In genomic region chr11:57474017-57474750, GRCh38 we compare ENCODE assay signal across 11 cellular contexts. TPM values are rescaled to one million over a fixed set of nuclear protein-coding genes. Genes with fewer than 3 reads are reported as not detected.
A peak's percentile ranks its signal among the peaks of the same experiment; 100 is the strongest.
DNase-seq lines count a peak whose midpoint lies in the region; ATAC-seq, FAIRE-seq and TF ChIP-seq lines count a peak whose summit lies in the region.
"Had no signal": no experiment of that assay in that cellular context is flagged by ENCODE, and none has a peak within 500 bp of the region (broad histone marks: within the 10 kb centered on the region; RNA-seq: fewer than 3 reads in every experiment).

No MANE protein-coding gene starts in this region.

- H3K4me3 ChIP-seq in K562: no peak overlapping the region
- H3K4me3 ChIP-seq in suprapubic skin: no peak overlapping the region
- H3K4me3 ChIP-seq: SJCRH30 had no signal

- H3K9ac ChIP-seq in K562 (ENCODE audit: insufficient read depth in 1 of 2, low read depth in 2 of 2, low read length in 2 of 2): peak overlapping the region in 1 of 2 experiments; percentile 75; a peak in 2 of 4 replicates

- no peak overlapping the region for H2AFZ ChIP-seq in K562 (ENCODE audit: low read depth, low read length)

- peaks cover 0 to 1% (median 0%) of the 10 kb centered on the region in 7 donors for H3K9me3 Mint-ChIP-seq in CD14-positive monocyte

- H3K27ac ChIP-seq in K562 (ENCODE audit: extremely low read depth, low read depth, low read length) (no peak overlapping the region), suprapubic skin (no peak overlapping the region)
- H3K27ac ChIP-seq: SJCRH30 had no signal

- no peaks in the 10 kb centered on the region; the same call in 1 of the 2 replicates for H4K20me1 ChIP-seq in K562 (replicated peaks; ENCODE audit: control insufficient read depth, insufficient read depth, low read length)

- in situ Hi-C loops in K562 (cut with MboI): no loop called here

- H3K27ac Mint-ChIP-seq in CD14-positive monocyte: peak overlapping the region; percentile 37 to 90 (median 69)

- H3K9me3 ChIP-seq in K562 (replicated peaks; ENCODE audit: control insufficient read depth, insufficient read depth, low read depth, low read length) (no peaks in the 10 kb centered on the region), suprapubic skin (no peaks in the 10 kb centered on the region)
- H3K9me3 ChIP-seq: SJCRH30 had no signal

- H3K27me3 ChIP-seq in K562 (ENCODE audit: control insufficient read depth in 2 of 2, insufficient read depth in 2 of 2, low read length in 2 of 2) (no peaks in the 10 kb centered on the region), suprapubic skin (no peaks in the 10 kb centered on the region)

- POLR2A ChIA-PET in K562 (lab: Yijun Ruan, JAX): interaction anchor here (0.7 to 1.3 kb wide), 4 partner anchors 10 to 163 kb away, joined by 3 to 6 read pairs (median 4); no protein-coding TSS in a partner anchor

- H3K36me3 ChIP-seq in K562 (ENCODE audit: control insufficient read depth, insufficient read depth, low read length) (peaks cover 3% of the 10 kb centered on the region; the same call in 1 of the 3 replicates), suprapubic skin (no peaks in the 10 kb centered on the region)
- H3K36me3 ChIP-seq: SJCRH30 had no signal

- no peaks in the 10 kb centered on the region for H3K79me2 ChIP-seq in K562 (ENCODE audit: control insufficient read depth, insufficient read depth, low read length)

- DNase-seq in CD14-positive monocyte (ENCODE audit: low spot score) (no peak), NCI-H226 (peak; percentile 69), K562 (ENCODE audit: extremely low read depth in 1 of 4, low spot score in 3 of 4) (peak; percentile 34 to 42 (median 36)), suprapubic skin (ENCODE audit: low spot score in 2 of 2) (no peak), NCI-H2196 treated with DMSO at 0.1 percent for 48 hours (lab: John Stamatoyannopoulos, UW; ENCODE audit: unreplicated experiment) (no peak), epidermal melanocyte (ENCODE audit: insufficient read length, low spot score) (no peak)
- DNase-seq: retina, SJCRH30 had no signal

- CTCF ChIA-PET in K562 (lab: Yijun Ruan, JAX; ENCODE audit: low intra/inter-chr PET ratio): no interaction called here

- H3K36me3 Mint-ChIP-seq in CD14-positive monocyte: peaks cover 0 to 7% of the 10 kb centered on the region in 2 donors

- H3K4me3 Mint-ChIP-seq in CD14-positive monocyte: peak overlapping the region; percentile 68 to 72

- TF ChIP-seq CTCF in CD14-positive monocyte (IDR thresholded peaks at IDR 0.05): no peak
- TF ChIP-seq CTCF in K562 (IDR thresholded peaks at IDR 0.05 in 2 of 3, conservative IDR thresholded peaks at IDR 0.05 in 1 of 3; ENCODE audit: insufficient read depth in 2 of 3, low read depth in 1 of 3, low read length in 3 of 3): no peak
- TF ChIP-seq CTCF in suprapubic skin (IDR thresholded peaks at IDR 0.05): no peak

- ATAC-seq in GM21423 (IDR thresholded peaks at IDR 0.05; ENCODE audit: unreplicated experiment) (peak; percentile 54), K562 (peak; percentile 45), HG02840 (IDR thresholded peaks at IDR 0.05; ENCODE audit: low FRiP score, unreplicated experiment) (no peak)

- H3K4me1 ChIP-seq in K562 (replicated peaks in 1 of 2; ENCODE audit: control insufficient read depth in 2 of 2, insufficient read depth in 2 of 2, low read length in 2 of 2): peaks cover 23 to 30% of the 10 kb centered on the region in 2 experiments
- peaks cover 23% of the 10 kb centered on the region for H3K4me1 ChIP-seq in suprapubic skin
- H3K4me1 ChIP-seq: SJCRH30 had no signal

- peaks cover 10 to 17% (median 12%) of the 10 kb centered on the region in 3 donors for H3K27me3 Mint-ChIP-seq in CD14-positive monocyte (ENCODE audit: low read depth in 3 of 3)

- FAIRE-seq in K562 (lab: Jason Lieb, UNC): no peak
- FAIRE-seq: urothelium cell line had no signal

- intact Hi-C loops in CD14-positive monocyte (cut with micrococcal nuclease): no loop called here
- intact Hi-C loops in K562 (cut with micrococcal nuclease): no loop called here

- no peak for TF ChIP-seq EP300 in K562 (IDR thresholded peaks at IDR 0.05; ENCODE audit: low read length)
- TF ChIP-seq EP300 in suprapubic skin (IDR thresholded peaks at IDR 0.05): no peak

- no peaks in the 10 kb centered on the region for H3K9me1 ChIP-seq in K562 (ENCODE audit: control insufficient read depth, insufficient read depth, low read length)

- no TSS peak for BruUV-seq in K562 (replicated peaks; lab: Mats Ljungman, UMichigan)

- 24% methylated on average over 9 of the region's 9 CpGs for WGBS in K562 (ENCODE audit: insufficient coverage, low coverage, missing lambda C conversion rate)
- 46% methylated on average over 9 of the region's 9 CpGs for WGBS in suprapubic skin

- no peak overlapping the region for H3K4me2 ChIP-seq in K562 (ENCODE audit: insufficient read depth, low read length)

- TF ChIP-seq POLR2A in K562 (conservative IDR thresholded peaks at IDR 0.05) (no peak), suprapubic skin (IDR thresholded peaks at IDR 0.05) (no peak)

- no peak for TF ChIP-seq RAD21 in K562 (CRISPR knock-in tag; conservative IDR thresholded peaks at IDR 0.05 in 1 of 2, IDR thresholded peaks at IDR 0.05 in 1 of 2)

- peaks cover 42% of the 10 kb centered on the region for H3K4me1 Mint-ChIP-seq in CD14-positive monocyte

RNA-seq across cellular contexts. Expression of gene RTN4RL2, which starts 13.9 kb away (rescaled TPM):
- polyA plus RNA-seq in CD14-positive monocyte (under 1 TPM; 0.40 to 0.53 TPM), K562 (2011; rRNA removed) (0.06 and 0.30 TPM in 2 replicates), K562 (2014; fragmentation: Illumina TruSeq; extraction: Trizol) (0.34 and 1.1 TPM in 2 replicates), K562 (2014; fragmentation: Nextera tagmentation; extraction: Ambion mirVana) (not detected), K562 (2014; rRNA removed) (0.69 and 0.82 TPM in 2 replicates)
- total RNA-seq in K562 (2011; cell fraction: chromatin; rRNA removed; ENCODE audit: low replicate concordance): not detected in 2 replicates
- 0.50 and 0.53 TPM in 2 replicates for total RNA-seq in K562 (2011; cell fraction: nucleolus; rRNA removed)
- total RNA-seq in K562 (2011; cell fraction: nucleoplasm; rRNA removed): 0.46 and 1.2 TPM in 2 replicates
- total RNA-seq in K562 (2014; rRNA removed) (0.29 TPM in 1 of 2 replicates, not detected in the other), K562 (2014; rRNA removed; fragmentation: Illumina TruSeq; extraction: Trizol) (not detected in 2 replicates), K562 (2015; rRNA removed; fragmentation: Illumina TruSeq; extraction: Trizol) (0.07 TPM in 1 of 2 replicates, not detected in the other), K562 (2021) (1.8 and 1.9 TPM in 2 replicates), suprapubic skin (1 to 10 TPM in 3 of 4 donors, under 1 TPM in 1; 0.64 to 4.8 (median 3.2) TPM)
- polyA plus RNA-seq in K562 (2011; cell fraction: cytosol; rRNA removed): 0.07 and 0.21 TPM in 2 replicates
- polyA plus RNA-seq in K562 (2011; cell fraction: nucleus; rRNA removed): 0.25 and 0.47 TPM in 2 replicates
- polyA plus RNA-seq in K562 (2012): 1.5 and 5.3 TPM in 2 replicates
- polyA minus RNA-seq in K562 (2011; rRNA and poly(A)+ RNA removed): not detected in 2 replicates
- polyA minus RNA-seq in K562 (2011; cell fraction: cytosol; rRNA and poly(A)+ RNA removed): not detected in 2 replicates
- 0.54 TPM in 1 of 2 replicates, not detected in the other for polyA minus RNA-seq in K562 (2011; cell fraction: nucleus; rRNA and poly(A)+ RNA removed)

RNA-seq across cellular contexts. Expression of gene SLC43A1, which starts 41.3 kb away (rescaled TPM):
- polyA plus RNA-seq in CD14-positive monocyte (1 to 10 TPM; 5.4 to 5.8 TPM), K562 (2011; rRNA removed) (24.6 and 30.6 TPM in 2 replicates), K562 (2014; fragmentation: Illumina TruSeq; extraction: Trizol) (33.4 and 37.3 TPM in 2 replicates), K562 (2014; fragmentation: Nextera tagmentation; extraction: Ambion mirVana) (1 to 10 TPM; 2.6 to 3.8 TPM), K562 (2014; rRNA removed) (29.9 and 30.6 TPM in 2 replicates)
- total RNA-seq in K562 (2011; cell fraction: chromatin; rRNA removed; ENCODE audit: low replicate concordance): 70.0 and 187 TPM in 2 replicates
- 140 and 142 TPM in 2 replicates for total RNA-seq in K562 (2011; cell fraction: nucleolus; rRNA removed)
- total RNA-seq in K562 (2011; cell fraction: nucleoplasm; rRNA removed): 97.5 and 106 TPM in 2 replicates
- total RNA-seq in K562 (2014; rRNA removed) (32.0 and 36.4 TPM in 2 replicates), K562 (2014; rRNA removed; fragmentation: Illumina TruSeq; extraction: Trizol) (14.8 and 17.3 TPM in 2 replicates), K562 (2015; rRNA removed; fragmentation: Illumina TruSeq; extraction: Trizol) (16.1 and 17.8 TPM in 2 replicates), K562 (2021) (41.8 and 42.9 TPM in 2 replicates), suprapubic skin (10 to 100 TPM; 13.8 to 48.8 (median 22.3) TPM)
- 32.9 and 51.5 TPM in 2 replicates for polyA plus RNA-seq in K562 (2011; cell fraction: cytosol; rRNA removed)
- polyA plus RNA-seq in K562 (2011; cell fraction: nucleus; rRNA removed): 72.6 and 94.2 TPM in 2 replicates
- 24.9 and 86.3 TPM in 2 replicates for polyA plus RNA-seq in K562 (2012)
- 23.7 and 32.9 TPM in 2 replicates for polyA minus RNA-seq in K562 (2011; rRNA and poly(A)+ RNA removed)
- polyA minus RNA-seq in K562 (2011; cell fraction: cytosol; rRNA and poly(A)+ RNA removed): 24.3 and 29.1 TPM in 2 replicates
- polyA minus RNA-seq in K562 (2011; cell fraction: nucleus; rRNA and poly(A)+ RNA removed): 38.5 and 48.2 TPM in 2 replicates

RNA-seq across cellular contexts. Expression of gene SLC43A3, which starts 47.3 kb away (rescaled TPM):
- polyA plus RNA-seq in CD14-positive monocyte: 100 to 1,000 TPM; 109 to 116 TPM
- total RNA-seq in K562 (2011; cell fraction: chromatin; rRNA removed; ENCODE audit: low replicate concordance): 241 and 427 TPM in 2 replicates
- 393 and 402 TPM in 2 replicates for total RNA-seq in K562 (2011; cell fraction: nucleolus; rRNA removed)
- 340 and 369 TPM in 2 replicates for total RNA-seq in K562 (2011; cell fraction: nucleoplasm; rRNA removed)
- total RNA-seq in K562 (2014; rRNA removed): 98.9 and 141 TPM in 2 replicates
- total RNA-seq in K562 (2014; rRNA removed; fragmentation: Illumina TruSeq; extraction: Trizol): 120 and 132 TPM in 2 replicates
- 135 and 143 TPM in 2 replicates for total RNA-seq in K562 (2015; rRNA removed; fragmentation: Illumina TruSeq; extraction: Trizol)
- total RNA-seq in K562 (2021): 254 and 257 TPM in 2 replicates
- 141 and 235 TPM in 2 replicates for polyA plus RNA-seq in K562 (2011; rRNA removed)
- 358 and 452 TPM in 2 replicates for polyA plus RNA-seq in K562 (2011; cell fraction: cytosol; rRNA removed)
- polyA plus RNA-seq in K562 (2011; cell fraction: nucleus; rRNA removed): 327 and 364 TPM in 2 replicates
- polyA plus RNA-seq in K562 (2012): 192 and 193 TPM in 2 replicates
- polyA plus RNA-seq in K562 (2014; fragmentation: Illumina TruSeq; extraction: Trizol): 244 and 281 TPM in 2 replicates
- polyA plus RNA-seq in K562 (2014; fragmentation: Nextera tagmentation; extraction: Ambion mirVana): 100 to 1,000 TPM in 1 of 2 experiments, 10 to 100 TPM in 1; 63.7 to 216 TPM
- 139 and 160 TPM in 2 replicates for polyA plus RNA-seq in K562 (2014; rRNA removed)
- 162 and 237 TPM in 2 replicates for polyA minus RNA-seq in K562 (2011; rRNA and poly(A)+ RNA removed)
- polyA minus RNA-seq in K562 (2011; cell fraction: cytosol; rRNA and poly(A)+ RNA removed): 86.6 and 143 TPM in 2 replicates
- 116 and 125 TPM in 2 replicates for polyA minus RNA-seq in K562 (2011; cell fraction: nucleus; rRNA and poly(A)+ RNA removed)
- total RNA-seq in suprapubic skin: 10 to 100 TPM; 44.5 to 70.4 (median 60.0) TPM

RNA-seq across cellular contexts. Expression of gene TIMM10, which starts 56.4 kb away (rescaled TPM):
- polyA plus RNA-seq in CD14-positive monocyte (10 to 100 TPM; 58.3 to 62.1 TPM), K562 (2011; rRNA removed) (133 and 155 TPM in 2 replicates), K562 (2014; fragmentation: Illumina TruSeq; extraction: Trizol) (158 and 183 TPM in 2 replicates), K562 (2014; fragmentation: Nextera tagmentation; extraction: Ambion mirVana) (100 to 1,000 TPM; 493 to 553 TPM), K562 (2014; rRNA removed) (199 and 222 TPM in 2 replicates)
- 16.6 and 31.9 TPM in 2 replicates for total RNA-seq in K562 (2011; cell fraction: chromatin; rRNA removed; ENCODE audit: low replicate concordance)
- total RNA-seq in K562 (2011; cell fraction: nucleolus; rRNA removed): 45.1 and 48.4 TPM in 2 replicates
- total RNA-seq in K562 (2011; cell fraction: nucleoplasm; rRNA removed): 37.1 and 40.2 TPM in 2 replicates
- total RNA-seq in K562 (2014; rRNA removed) (172 and 189 TPM in 2 replicates), K562 (2014; rRNA removed; fragmentation: Illumina TruSeq; extraction: Trizol) (86.1 and 109 TPM in 2 replicates), K562 (2015; rRNA removed; fragmentation: Illumina TruSeq; extraction: Trizol) (119 and 130 TPM in 2 replicates), K562 (2021) (159 and 166 TPM in 2 replicates), suprapubic skin (10 to 100 TPM; 26.2 to 43.0 (median 40.1) TPM)
- polyA plus RNA-seq in K562 (2011; cell fraction: cytosol; rRNA removed): 183 and 188 TPM in 2 replicates
- polyA plus RNA-seq in K562 (2011; cell fraction: nucleus; rRNA removed): 68.3 and 76.8 TPM in 2 replicates
- polyA plus RNA-seq in K562 (2012): 64.2 and 162 TPM in 2 replicates
- polyA minus RNA-seq in K562 (2011; rRNA and poly(A)+ RNA removed): 67.5 and 72.6 TPM in 2 replicates
- polyA minus RNA-seq in K562 (2011; cell fraction: cytosol; rRNA and poly(A)+ RNA removed): 17.3 and 37.4 TPM in 2 replicates
- polyA minus RNA-seq in K562 (2011; cell fraction: nucleus; rRNA and poly(A)+ RNA removed): 13.5 and 21.9 TPM in 2 replicates

Comparison
In these comparisons a context has a peak if more than half of its experiments do, and no peak if none do; other contexts are left out.
1. DNase-seq: peak in NCI-H226 (single experiment) and K562 (4 of 4); none in CD14-positive monocyte (single experiment), suprapubic skin (0 of 2), NCI-H2196 treated with DMSO at 0.1 percent for 48 hours (single experiment) and epidermal melanocyte (single experiment).